Comparison of ENCODE assay signal across 8 cellular contexts in genomic region chr11:67401495-67402191, GRCh38. TPM values are rescaled to one million over a fixed set of nuclear protein-coding genes. Genes with fewer than 3 reads are reported as not detected.
DNase-seq lines count a peak whose midpoint lies in the region; ATAC-seq, FAIRE-seq and TF ChIP-seq lines count a peak whose summit lies in the region.

Gene PPP1CA, minus strand, starts transcription at chr11:67401858. Its CDS starts 76 bp downstream, at chr11:67401782.

- H3K4me3 ChIP-seq in AG04449 (ENCODE audit: low read depth, low read length) (peak within 1 kb of the TSS; percentile 86), bronchial epithelial cell (ENCODE audit: low read depth, low read length) (peak within 1 kb of the TSS; percentile 94)

- H3K4me3 Mint-ChIP-seq in WTC11 (peak within 1 kb of the TSS; percentile 73), immature natural killer cell (peak within 1 kb of the TSS; percentile 85 to 99 (median 96))

- ATAC-seq in GM18868 (IDR thresholded peaks at IDR 0.05; ENCODE audit: unreplicated experiment), result peak; percentile 58
- ATAC-seq in HG03108 (IDR thresholded peaks at IDR 0.05; ENCODE audit: unreplicated experiment), result peak; percentile 56
- ATAC-seq in WTC11, result peak; percentile 86

- no peak for DNase-seq in AG04449 (ENCODE audit: low read depth, low spot score)
- DNase-seq in NCI-H2227 treated with DMSO at 0.1 percent for 48 hours (lab: John Stamatoyannopoulos, UW), result peak; percentile 94
- DNase-seq in WTC11 (ENCODE audit: low spot score), result peak; percentile 88
- peak; percentile 53 for DNase-seq in bronchial epithelial cell (ENCODE audit: low read depth)
- peak; percentile 93 to 94 (median 94) for DNase-seq in immature natural killer cell
- DNase-seq in smooth muscle cell of the brain vasculature (ENCODE audit: low read depth, low spot score), result peak; percentile 69

- peaks cover 13% of the 10 kb centered on the region for H3K36me3 Mint-ChIP-seq in WTC11
- H3K36me3 Mint-ChIP-seq in immature natural killer cell, result peaks cover 0 to 23% (median 4%) of the 10 kb centered on the region in 3 donors

- POLR2A ChIA-PET in AG04449 (lab: Yijun Ruan, JAX) (interaction anchor here (0.5 to 2.4 kb wide), 15 partner anchors 10 to 140 kb away, joined by 3 to 31 read pairs (median 3); partner anchors contain the start of genes AIP, PTPRCAP, RAD9A and RPS6KB2), WTC11 (lab: Charles Lee) (interaction anchor here (0.6 to 2.2 kb wide), 16 partner anchors 10 to 81 kb away, joined by 3 to 21 read pairs (median 6); partner anchors contain the start of genes AIP, PTPRCAP, RAD9A and RPS6KB2)

- H3K27me3 ChIP-seq in bronchial epithelial cell (ENCODE audit: control insufficient read depth, insufficient read depth, low read length), result no peaks in the 10 kb centered on the region

- H3K27me3 Mint-ChIP-seq in WTC11 (ENCODE audit: low read depth) (no peaks in the 10 kb centered on the region), immature natural killer cell (ENCODE audit: low read depth in 3 of 3) (peaks cover 2 to 9% (median 6%) of the 10 kb centered on the region in 3 donors)

- no peak for FAIRE-seq in bronchial epithelial cell (lab: Jason Lieb, UNC)

- H3K36me3 ChIP-seq in bronchial epithelial cell (ENCODE audit: control insufficient read depth, insufficient read depth, low read length), result peaks cover 22% of the 10 kb centered on the region

- CTCF ChIA-PET in AG04449 (lab: Yijun Ruan, JAX) (interaction anchor here (0.5 to 47.5 kb wide), 24 partner anchors 10 to 399 kb away, joined by 3 to 2108 read pairs (median 4); partner anchors contain the start of genes CARNS1, CDK2AP2, CLCF1 and NUDT8), WTC11 (lab: Charles Lee) (interaction anchor here (0.5 to 3.9 kb wide), 51 partner anchors 8 to 1179 kb away, joined by 3 to 112 read pairs (median 5); partner anchors contain the start of genes AIP, ANKRD13D, CLCF1 and CORO1B)

- H3K9me3 Mint-ChIP-seq in WTC11 (no peaks in the 10 kb centered on the region), immature natural killer cell (no peaks in the 10 kb centered on the region)

- TF ChIP-seq CTCF in AG04449 (IDR thresholded peaks at IDR 0.05; ENCODE audit: insufficient read depth, low read length, missing control alignments) (peak; percentile 33), WTC11 (IDR thresholded peaks at IDR 0.05) (peak; percentile 46), bronchial epithelial cell (IDR thresholded peaks at IDR 0.05; ENCODE audit: insufficient read depth, low read length, severe bottlenecking) (peak; percentile 45)

- H3K4me1 Mint-ChIP-seq in WTC11 (peaks cover 34% of the 10 kb centered on the region), immature natural killer cell (peaks cover 48 to 72% of the 10 kb centered on the region in 2 donors)

- H3K27ac Mint-ChIP-seq in WTC11, result peak within 1 kb of the TSS; percentile 78
- peak within 1 kb of the TSS; percentile 81 to 97 (median 91) for H3K27ac Mint-ChIP-seq in immature natural killer cell

TF ChIP-seq in WTC11, 78 proteins besides CTCF, POLR2A, EP300 and RAD21 (continues in another document):
- no peak for TF ChIP-seq ZNF396 (CRISPR knock-in tag; IDR thresholded peaks at IDR 0.05; ENCODE audit: borderline replicate concordance)
- TF ChIP-seq, protein P1, sequence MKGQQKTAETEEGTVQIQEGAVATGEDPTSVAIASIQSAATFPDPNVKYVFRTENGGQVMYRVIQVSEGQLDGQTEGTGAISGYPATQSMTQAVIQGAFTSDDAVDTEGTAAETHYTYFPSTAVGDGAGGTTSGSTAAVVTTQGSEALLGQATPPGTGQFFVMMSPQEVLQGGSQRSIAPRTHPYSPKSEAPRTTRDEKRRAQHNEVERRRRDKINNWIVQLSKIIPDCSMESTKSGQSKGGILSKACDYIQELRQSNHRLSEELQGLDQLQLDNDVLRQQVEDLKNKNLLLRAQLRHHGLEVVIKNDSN (CRISPR knock-in tag; IDR thresholded peaks at IDR 0.05), result no peak
- TF ChIP-seq SP1 (CRISPR knock-in tag; conservative IDR thresholded peaks at IDR 0.05), result peak; percentile 88
- 0 out of 2 replicates have a peak, but pooled peaks have one; percentile 51 for TF ChIP-seq ZNF232 (CRISPR knock-in tag; IDR thresholded peaks at IDR 0.05)
- TF ChIP-seq, protein P2, sequence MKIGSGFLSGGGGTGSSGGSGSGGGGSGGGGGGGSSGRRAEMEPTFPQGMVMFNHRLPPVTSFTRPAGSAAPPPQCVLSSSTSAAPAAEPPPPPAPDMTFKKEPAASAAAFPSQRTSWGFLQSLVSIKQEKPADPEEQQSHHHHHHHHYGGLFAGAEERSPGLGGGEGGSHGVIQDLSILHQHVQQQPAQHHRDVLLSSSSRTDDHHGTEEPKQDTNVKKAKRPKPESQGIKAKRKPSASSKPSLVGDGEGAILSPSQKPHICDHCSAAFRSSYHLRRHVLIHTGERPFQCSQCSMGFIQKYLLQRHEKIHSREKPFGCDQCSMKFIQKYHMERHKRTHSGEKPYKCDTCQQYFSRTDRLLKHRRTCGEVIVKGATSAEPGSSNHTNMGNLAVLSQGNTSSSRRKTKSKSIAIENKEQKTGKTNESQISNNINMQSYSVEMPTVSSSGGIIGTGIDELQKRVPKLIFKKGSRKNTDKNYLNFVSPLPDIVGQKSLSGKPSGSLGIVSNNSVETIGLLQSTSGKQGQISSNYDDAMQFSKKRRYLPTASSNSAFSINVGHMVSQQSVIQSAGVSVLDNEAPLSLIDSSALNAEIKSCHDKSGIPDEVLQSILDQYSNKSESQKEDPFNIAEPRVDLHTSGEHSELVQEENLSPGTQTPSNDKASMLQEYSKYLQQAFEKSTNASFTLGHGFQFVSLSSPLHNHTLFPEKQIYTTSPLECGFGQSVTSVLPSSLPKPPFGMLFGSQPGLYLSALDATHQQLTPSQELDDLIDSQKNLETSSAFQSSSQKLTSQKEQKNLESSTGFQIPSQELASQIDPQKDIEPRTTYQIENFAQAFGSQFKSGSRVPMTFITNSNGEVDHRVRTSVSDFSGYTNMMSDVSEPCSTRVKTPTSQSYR (CRISPR knock-in tag; IDR thresholded peaks at IDR 0.05), result 0 out of 2 replicates have a peak, but pooled peaks have one; percentile 52
- TF ChIP-seq ZNF219 (CRISPR knock-in tag; IDR thresholded peaks at IDR 0.05; ENCODE audit: borderline replicate concordance), result 0 out of 2 replicates have a peak, but pooled peaks have one; percentile 25
- no peak for TF ChIP-seq ZNF423 (CRISPR knock-in tag; IDR thresholded peaks at IDR 0.05)
- no peak for TF ChIP-seq MXD4 (CRISPR knock-in tag; IDR thresholded peaks at IDR 0.05; ENCODE audit: borderline replicate concordance)
- no peak for TF ChIP-seq RELA (CRISPR knock-in tag; IDR thresholded peaks at IDR 0.05; ENCODE audit: borderline replicate concordance)
- 0 out of 2 replicates have a peak, but pooled peaks have one; percentile 39 for TF ChIP-seq FOXP1 (CRISPR knock-in tag; IDR thresholded peaks at IDR 0.05; ENCODE audit: borderline replicate concordance)
- TF ChIP-seq SMAD3 (CRISPR knock-in tag; IDR thresholded peaks at IDR 0.05; ENCODE audit: borderline replicate concordance), result no peak
- TF ChIP-seq PRDM15 (CRISPR knock-in tag; IDR thresholded peaks at IDR 0.05), result no peak
- TF ChIP-seq TCF7 (CRISPR knock-in tag; IDR thresholded peaks at IDR 0.05; ENCODE audit: low read depth), result no peak

RNA-seq across cellular contexts. Expression of gene PPP1CA, which starts in this region (rescaled TPM):
- 220 to 222 TPM (median 221 TPM) in 3 replicates for total RNA-seq in WTC11 (2021)
- total RNA-seq in bronchial epithelial cell, result 209 and 225 TPM in 2 replicates
- 1,000 to 10,000 TPM in 1 of 3 donors, 100 to 1,000 TPM in 2; 830 to 1,276 (median 950) TPM for polyA plus RNA-seq in immature natural killer cell
